Comparison of ENCODE assay signal across 16 cellular contexts in the genomic region with DNA sequence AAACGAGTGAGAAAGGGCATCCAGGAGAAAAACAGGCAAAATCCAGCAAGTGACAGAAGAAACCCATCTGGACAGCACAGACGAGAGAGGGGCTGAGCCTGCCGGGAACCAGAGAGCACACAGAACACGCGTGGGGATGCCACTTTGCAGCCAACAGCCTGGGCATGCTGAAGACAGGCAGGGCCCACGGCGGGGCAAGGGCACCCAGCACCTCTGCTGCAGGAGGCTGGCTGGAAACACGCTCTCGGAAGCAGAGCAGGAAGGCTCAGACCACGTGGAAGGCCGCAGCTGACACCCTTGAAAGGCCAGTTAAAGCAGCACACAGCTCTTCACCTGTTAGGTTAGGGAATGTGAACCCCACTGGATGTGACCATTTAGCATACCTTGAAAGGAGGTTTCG.
"Had no signal": no experiment of that assay in that cellular context is flagged by ENCODE, and none has a peak within 500 bp of the region (broad histone marks: within the 10 kb centered on the region; RNA-seq: fewer than 3 reads in every experiment).

No MANE protein-coding gene starts in this region.

- DNase-seq: activated CD8-positive, alpha-beta memory T cell treated with anti-CD3 and anti-CD28 coated beads, Interleukin-2, amount 50 U/mL, for 48 hours; activated naive CD4-positive, alpha-beta T cell treated with anti-CD3 and anti-CD28 coated beads, Interleukin-2, amount 50 U/mL, for 16 hours; amygdala; body of pancreas; caudate nucleus; foreskin keratinocyte; immature natural killer cell; retina; stimulated activated CD4-positive, alpha-beta T cell treated with anti-CD3 and anti-CD28 coated beads, Interleukin-12 subunit alpha, Interleukin-12 subunit beta, amount 100 ng/mL, for 4 hours; stimulated activated CD4-positive, alpha-beta T cell treated with anti-CD3 and anti-CD28 coated beads, Interleukin-2, amount 100 ng/mL, for 24 hours; stimulated activated naive B cell treated with anti-CD40 and anti-IgM and Interleukin-4, amounts not matched to agents 10 μg/mL and 1 μg/mL and 100 μg/mL, for 72 hours; substantia nigra; transverse colon had no signal

- H3K4me1 ChIP-seq: foreskin keratinocyte, transverse colon, vagina had no signal

- H3K27me3 Mint-ChIP-seq: stimulated activated naive B cell treated with anti-CD40 and anti-IgM and Interleukin-4, amounts not matched to agents 10 μg/mL and 1 μg/mL and 100 μg/mL, for 72 hours had no signal

- H3K9me3 Mint-ChIP-seq: immature natural killer cell; mesothelial cell of epicardium; stimulated activated naive B cell treated with anti-CD40 and anti-IgM and Interleukin-4, amounts not matched to agents 10 μg/mL and 1 μg/mL and 100 μg/mL, for 72 hours had no signal

- H3K4me1 Mint-ChIP-seq: mesothelial cell of epicardium had no signal

- ATAC-seq: body of pancreas; foreskin keratinocyte; stimulated activated naive B cell treated with anti-CD40 and anti-IgM and Interleukin-4, amounts not matched to agents 10 μg/mL and 1 μg/mL and 100 μg/mL, for 72 hours had no signal

- H3K27ac ChIP-seq: body of pancreas, coronary artery, foreskin keratinocyte, transverse colon, vagina had no signal

- H3K27ac Mint-ChIP-seq: mesothelial cell of epicardium; stimulated activated naive B cell treated with anti-CD40 and anti-IgM and Interleukin-4, amounts not matched to agents 10 μg/mL and 1 μg/mL and 100 μg/mL, for 72 hours had no signal

- H3K27me3 ChIP-seq: body of pancreas, foreskin keratinocyte, transverse colon, vagina had no signal

- H3K4me3 ChIP-seq: body of pancreas, coronary artery, transverse colon, vagina had no signal

- H3K9me3 ChIP-seq: body of pancreas, transverse colon, vagina had no signal

- H3K4me3 Mint-ChIP-seq: immature natural killer cell; mesothelial cell of epicardium; stimulated activated naive B cell treated with anti-CD40 and anti-IgM and Interleukin-4, amounts not matched to agents 10 μg/mL and 1 μg/mL and 100 μg/mL, for 72 hours had no signal
